Comparison of ENCODE assay signal across 18 cellular contexts in genomic region chrX:103792916-103793540, GRCh38. TPM values are rescaled to one million over a fixed set of nuclear protein-coding genes. Genes with fewer than 3 reads are reported as not detected.
DNase-seq lines count a peak whose midpoint lies in the region; ATAC-seq and TF ChIP-seq lines count a peak whose summit lies in the region.
"Had no signal": no experiment of that assay in that cellular context is flagged by ENCODE, and none has a peak within 500 bp of the region (broad histone marks: within the 10 kb centered on the region; RNA-seq: fewer than 3 reads in every experiment).

No MANE protein-coding gene starts in this region.

- no peak overlapping the region for H3K4me2 ChIP-seq in GM23338

- H3K9me3 Mint-ChIP-seq in GM23338 = no peaks in the 10 kb centered on the region
- H3K9me3 Mint-ChIP-seq: natural killer cell treated with Interleukin-12 subunit alpha and Interleukin-12 subunit beta and Interleukin-15 and Interleukin-18, amount 100 ng/mL, for 72 hours had no signal

- H2AFZ ChIP-seq in GM23338 = no peak overlapping the region

- no peak for DNase-seq in GM23338 (ENCODE audit: low spot score)
- peak; percentile 81 for DNase-seq in fibroblast of peridontal ligament (ENCODE audit: extremely low read depth)
- DNase-seq in skeletal muscle cell (ENCODE audit: low read depth) = peak; percentile 43
- DNase-seq in GOT3 (lab: John Stamatoyannopoulos, UW) = no peak
- no peak for DNase-seq in T-helper 9 cell
- DNase-seq in NOMO-1 treated with DMSO at 0.1 percent for 48 hours (lab: John Stamatoyannopoulos, UW; ENCODE audit: unreplicated experiment) = no peak
- DNase-seq: activated CD4-positive, CD25-positive, alpha-beta regulatory T cell treated with anti-CD3 and anti-CD28 coated beads, Interleukin-2, amount 50 U/mL, for 72 hours; Caco-2; islet precursor cell; NCI-H1436 treated with DMSO at 0.1 percent for 48 hours; NCI-H82; spleen had no signal

- no peaks in the 10 kb centered on the region for H3K9me2 ChIP-seq in GM23338 (ENCODE audit: insufficient read depth)

- no peak for TF ChIP-seq CTCF in GM23338 (conservative IDR thresholded peaks at IDR 0.05; ENCODE audit: low read depth in 2 of 2)
- TF ChIP-seq CTCF in WI38 (IDR thresholded peaks at IDR 0.05; ENCODE audit: low read depth, low read length) = no peak

- H3K36me3 ChIP-seq in GM23338 (ENCODE audit: insufficient read depth) = no peaks in the 10 kb centered on the region; the same call in 1 of the 2 replicates
- H3K36me3 ChIP-seq: cardiac muscle cell, spleen had no signal

- H3K4me1 Mint-ChIP-seq in GM23338 = peaks cover 4% of the 10 kb centered on the region; the same call in 1 of the 3 replicates

- H3K4me3 ChIP-seq in GM23338 (no peak overlapping the region), WI38 (ENCODE audit: low read depth, low read length) (0 out of 2 replicates have a peak overlapping the region, but pooled peaks have one; percentile 20), skeletal muscle cell (ENCODE audit: low read depth, low read length) (peak overlapping the region; percentile 9)
- H3K4me3 ChIP-seq: cardiac muscle cell, spleen had no signal

- no peak overlapping the region for H3K4me3 Mint-ChIP-seq in GM23338
- H3K4me3 Mint-ChIP-seq: natural killer cell treated with Interleukin-12 subunit alpha and Interleukin-12 subunit beta and Interleukin-15 and Interleukin-18, amount 100 ng/mL, for 72 hours had no signal

- peak overlapping the region; percentile 74 for H3K27ac ChIP-seq in GM23338 (ENCODE audit: low read depth)
- H3K27ac ChIP-seq: cardiac muscle cell, spleen had no signal

- no peaks in the 10 kb centered on the region for H3K27me3 ChIP-seq in GM23338 (ENCODE audit: insufficient read depth)
- H3K27me3 ChIP-seq: cardiac muscle cell, spleen had no signal

- H3F3A ChIP-seq in GM23338 (replicated peaks; ENCODE audit: low read depth) = no peaks in the 10 kb centered on the region

- no peaks in the 10 kb centered on the region for H3K4me1 ChIP-seq in GM23338 (ENCODE audit: insufficient read depth)
- H3K4me1 ChIP-seq: Caco-2, spleen had no signal

- no peaks in the 10 kb centered on the region for H4K20me1 ChIP-seq in GM23338 (replicated peaks; ENCODE audit: insufficient read depth)

- peaks cover 27% of the 10 kb centered on the region for H3K36me3 Mint-ChIP-seq in GM23338 (ENCODE audit: low read depth)
- H3K36me3 Mint-ChIP-seq: natural killer cell treated with Interleukin-12 subunit alpha and Interleukin-12 subunit beta and Interleukin-15 and Interleukin-18, amount 100 ng/mL, for 72 hours had no signal

- H3K79me2 ChIP-seq in GM23338 (replicated peaks; ENCODE audit: insufficient read depth) = no peaks in the 10 kb centered on the region

- H3K27me3 Mint-ChIP-seq in GM23338 (ENCODE audit: insufficient read depth, low read depth, poor library complexity) = peaks cover 2% of the 10 kb centered on the region

- ATAC-seq in GM23338 = no peak
- ATAC-seq in GM21526 (IDR thresholded peaks at IDR 0.05; ENCODE audit: low FRiP score, unreplicated experiment) = no peak
- ATAC-seq: esophagus mucosa; HepG2; natural killer cell treated with Interleukin-12 subunit alpha and Interleukin-12 subunit beta and Interleukin-15 and Interleukin-18, amount 100 ng/mL, for 72 hours had no signal

- H3K27ac Mint-ChIP-seq in GM23338 = no peak overlapping the region
- H3K27ac Mint-ChIP-seq: natural killer cell treated with Interleukin-12 subunit alpha and Interleukin-12 subunit beta and Interleukin-15 and Interleukin-18, amount 100 ng/mL, for 72 hours had no signal

TF ChIP-seq in GM23338, 12 proteins besides CTCF, POLR2A, EP300 and RAD21 (continues in another document):
- TF ChIP-seq, protein P1, sequence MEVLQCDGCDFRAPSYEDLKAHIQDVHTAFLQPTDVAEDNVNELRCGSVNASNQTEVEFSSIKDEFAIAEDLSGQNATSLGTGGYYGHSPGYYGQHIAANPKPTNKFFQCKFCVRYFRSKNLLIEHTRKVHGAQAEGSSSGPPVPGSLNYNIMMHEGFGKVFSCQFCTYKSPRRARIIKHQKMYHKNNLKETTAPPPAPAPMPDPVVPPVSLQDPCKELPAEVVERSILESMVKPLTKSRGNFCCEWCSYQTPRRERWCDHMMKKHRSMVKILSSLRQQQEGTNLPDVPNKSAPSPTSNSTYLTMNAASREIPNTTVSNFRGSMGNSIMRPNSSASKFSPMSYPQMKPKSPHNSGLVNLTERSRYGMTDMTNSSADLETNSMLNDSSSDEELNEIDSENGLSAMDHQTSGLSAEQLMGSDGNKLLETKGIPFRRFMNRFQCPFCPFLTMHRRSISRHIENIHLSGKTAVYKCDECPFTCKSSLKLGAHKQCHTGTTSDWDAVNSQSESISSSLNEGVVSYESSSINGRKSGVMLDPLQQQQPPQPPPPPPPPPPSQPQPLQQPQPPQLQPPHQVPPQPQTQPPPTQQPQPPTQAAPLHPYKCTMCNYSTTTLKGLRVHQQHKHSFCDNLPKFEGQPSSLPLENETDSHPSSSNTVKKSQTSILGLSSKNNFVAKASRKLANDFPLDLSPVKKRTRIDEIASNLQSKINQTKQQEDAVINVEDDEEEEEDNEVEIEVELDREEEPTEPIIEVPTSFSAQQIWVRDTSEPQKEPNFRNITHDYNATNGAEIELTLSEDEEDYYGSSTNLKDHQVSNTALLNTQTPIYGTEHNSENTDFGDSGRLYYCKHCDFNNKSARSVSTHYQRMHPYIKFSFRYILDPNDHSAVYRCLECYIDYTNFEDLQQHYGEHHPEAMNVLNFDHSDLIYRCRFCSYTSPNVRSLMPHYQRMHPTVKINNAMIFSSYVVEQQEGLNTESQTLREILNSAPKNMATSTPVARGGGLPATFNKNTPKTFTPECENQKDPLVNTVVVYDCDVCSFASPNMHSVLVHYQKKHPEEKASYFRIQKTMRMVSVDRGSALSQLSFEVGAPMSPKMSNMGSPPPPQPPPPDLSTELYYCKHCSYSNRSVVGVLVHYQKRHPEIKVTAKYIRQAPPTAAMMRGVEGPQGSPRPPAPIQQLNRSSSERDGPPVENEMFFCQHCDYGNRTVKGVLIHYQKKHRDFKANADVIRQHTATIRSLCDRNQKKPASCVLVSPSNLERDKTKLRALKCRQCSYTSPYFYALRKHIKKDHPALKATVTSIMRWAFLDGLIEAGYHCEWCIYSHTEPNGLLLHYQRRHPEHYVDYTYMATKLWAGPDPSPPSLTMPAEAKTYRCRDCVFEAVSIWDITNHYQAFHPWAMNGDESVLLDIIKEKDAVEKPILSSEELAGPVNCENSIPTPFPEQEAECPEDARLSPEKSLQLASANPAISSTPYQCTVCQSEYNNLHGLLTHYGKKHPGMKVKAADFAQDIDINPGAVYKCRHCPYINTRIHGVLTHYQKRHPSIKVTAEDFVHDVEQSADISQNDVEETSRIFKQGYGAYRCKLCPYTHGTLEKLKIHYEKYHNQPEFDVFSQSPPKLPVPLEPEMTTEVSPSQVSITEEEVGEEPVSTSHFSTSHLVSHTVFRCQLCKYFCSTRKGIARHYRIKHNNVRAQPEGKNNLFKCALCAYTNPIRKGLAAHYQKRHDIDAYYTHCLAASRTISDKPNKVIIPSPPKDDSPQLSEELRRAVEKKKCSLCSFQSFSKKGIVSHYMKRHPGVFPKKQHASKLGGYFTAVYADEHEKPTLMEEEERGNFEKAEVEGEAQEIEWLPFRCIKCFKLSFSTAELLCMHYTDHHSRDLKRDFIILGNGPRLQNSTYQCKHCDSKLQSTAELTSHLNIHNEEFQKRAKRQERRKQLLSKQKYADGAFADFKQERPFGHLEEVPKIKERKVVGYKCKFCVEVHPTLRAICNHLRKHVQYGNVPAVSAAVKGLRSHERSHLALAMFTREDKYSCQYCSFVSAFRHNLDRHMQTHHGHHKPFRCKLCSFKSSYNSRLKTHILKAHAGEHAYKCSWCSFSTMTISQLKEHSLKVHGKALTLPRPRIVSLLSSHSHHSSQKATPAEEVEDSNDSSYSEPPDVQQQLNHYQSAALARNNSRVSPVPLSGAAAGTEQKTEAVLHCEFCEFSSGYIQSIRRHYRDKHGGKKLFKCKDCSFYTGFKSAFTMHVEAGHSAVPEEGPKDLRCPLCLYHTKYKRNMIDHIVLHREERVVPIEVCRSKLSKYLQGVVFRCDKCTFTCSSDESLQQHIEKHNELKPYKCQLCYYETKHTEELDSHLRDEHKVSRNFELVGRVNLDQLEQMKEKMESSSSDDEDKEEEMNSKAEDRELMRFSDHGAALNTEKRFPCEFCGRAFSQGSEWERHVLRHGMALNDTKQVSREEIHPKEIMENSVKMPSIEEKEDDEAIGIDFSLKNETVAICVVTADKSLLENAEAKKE (CRISPR knock-in tag; IDR thresholded peaks at IDR 0.05) = no peak
- no peak for TF ChIP-seq ETS1 (IDR thresholded peaks at IDR 0.05)

RNA-seq across cellular contexts. Expression of gene PLP1, which starts 16.4 kb away (rescaled TPM):
- 49.9 and 66.9 TPM in 2 replicates for total RNA-seq in GM23338 (2014; rRNA removed; shearing (Covaris generic))
- 30.2 and 36.9 TPM in 2 replicates for polyA plus RNA-seq in GM23338 (2016; fragmentation: Nextera tagmentation; extraction: Ambion mirVana)
- total RNA-seq: natural killer cell treated with Interleukin-12 subunit alpha and Interleukin-12 subunit beta and Interleukin-15 and Interleukin-18, amount 100 ng/mL, for 72 hours had no signal
- polyA plus RNA-seq: cardiac muscle cell had no signal

RNA-seq across cellular contexts. Expression of gene RAB9B, which starts 39.0 kb away (rescaled TPM):
- total RNA-seq in GM23338 (2014; rRNA removed; shearing (Covaris generic)) = 0.28 and 0.78 TPM in 2 replicates
- 0.07 and 0.24 TPM in 2 replicates for polyA plus RNA-seq in GM23338 (2016; fragmentation: Nextera tagmentation; extraction: Ambion mirVana)
- polyA plus RNA-seq: HepG2 had no signal

Comparison
In these comparisons a context has a peak if more than half of its experiments do, and no peak if none do; other contexts are left out.
1. DNase-seq: peak in fibroblast of peridontal ligament (single experiment) and skeletal muscle cell (single experiment); none in GM23338 (single experiment), GOT3 (single experiment), T-helper 9 cell (single experiment) and NOMO-1 treated with DMSO at 0.1 percent for 48 hours (single experiment).